ENCODE assay signal across 35 cellular contexts in the genomic region with DNA sequence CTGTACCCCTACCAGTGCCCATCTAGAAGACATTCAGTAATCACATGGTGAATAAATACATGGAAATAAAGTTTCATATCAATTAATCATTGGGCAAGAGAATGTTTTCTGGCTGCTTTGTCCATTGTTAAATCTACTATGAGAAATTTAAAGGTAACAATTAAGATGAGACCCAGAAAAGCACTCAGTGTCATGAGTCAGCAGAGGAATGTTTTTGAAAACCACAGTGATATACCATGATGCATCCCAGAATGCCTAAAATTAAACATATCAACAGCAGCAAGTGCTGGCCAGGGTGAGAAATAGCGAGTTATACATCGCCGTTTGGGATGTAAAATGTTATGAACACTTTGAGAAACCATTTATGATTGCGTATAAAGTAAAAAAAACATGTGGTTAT.
"Had no signal": no experiment of that assay in that cellular context is flagged by ENCODE, and none has a peak within 500 bp of the region (broad histone marks: within the 10 kb centered on the region; RNA-seq: fewer than 3 reads in every experiment).

No MANE protein-coding gene starts in this region.

- H3K36me3 ChIP-seq: ascending aorta, cardiac muscle cell had no signal

- H3K4me1 ChIP-seq: ascending aorta had no signal

- H3K9me3 ChIP-seq: ascending aorta had no signal

- ATAC-seq: activated CD4-positive, alpha-beta T cell treated with anti-CD3 and anti-CD28 coated beads for 36 hours; activated CD8-positive, alpha-beta memory T cell treated with anti-CD3 and anti-CD28 coated beads, Interleukin-2, amount 10 ng/mL, durations not matched to agents 7 days and 5 days; activated CD8-positive, alpha-beta T cell treated with anti-CD3 and anti-CD28 coated beads, Interleukin-2, amount 10 ng/mL, durations not matched to agents 7 days and 5 days; activated naive CD8-positive, alpha-beta T cell treated with anti-CD3 and anti-CD28 coated beads, Interleukin-2, amount 50 U/mL, for 24 hours had no signal

- H3K27ac Mint-ChIP-seq: activated B cell treated with CpG ODN at 0.5 μM for 24 hours; activated CD4-positive, alpha-beta memory T cell treated with anti-CD3 and anti-CD28 coated beads, Interleukin-2, amount 10 ng/mL, durations not matched to agents 7 days and 5 days; activated CD4-positive, alpha-beta T cell treated with anti-CD3 and anti-CD28 coated beads for 36 hours; activated CD4-positive, alpha-beta T cell treated with anti-CD3 and anti-CD28 coated beads, Interleukin-2, amount 10 ng/mL, durations not matched to agents 7 days and 5 days; activated CD8-positive, alpha-beta memory T cell treated with anti-CD3 and anti-CD28 coated beads, Interleukin-2, amount 10 ng/mL, durations not matched to agents 7 days and 5 days; activated CD8-positive, alpha-beta T cell treated with anti-CD3 and anti-CD28 coated beads, Interleukin-2, amount 10 ng/mL, durations not matched to agents 7 days and 5 days; activated naive CD4-positive, alpha-beta T cell treated with anti-CD3 and anti-CD28 coated beads, Interleukin-2, amount 10 ng/mL, durations not matched to agents 7 days and 5 days; activated naive CD4-positive, alpha-beta T cell treated with anti-CD3 and anti-CD28 coated beads, Interleukin-2, amount 50 U/mL, for 24 hours; activated naive CD8-positive, alpha-beta T cell; activated naive CD8-positive, alpha-beta T cell treated with anti-CD3 and anti-CD28 coated beads, Interleukin-2, amount 10 ng/mL, durations not matched to agents 7 days and 5 days; activated naive CD8-positive, alpha-beta T cell treated with anti-CD3 and anti-CD28 coated beads, Interleukin-2, amount 50 U/mL, for 24 hours; activated T-cell treated with anti-CD3 and anti-CD28 coated beads, Interleukin-2, amount 50 U/mL, for 24 hours; activated T-helper 2 cell treated with anti-CD3 and anti-CD28 coated beads, Interferon-gamma antibody, Interleukin-2, Interleukin-4, amounts not matched to agents 10 μg/mL and 5 μg/mL and 100 μg/mL, durations not matched to agents 14 hours and 24 hours and 36 hours; brain; T-helper 1 cell treated with Interleukin-12 subunit alpha and Interleukin-12 subunit beta and Interleukin-4 antibody, amounts not matched to agents 30 μg/mL and 1 μg/mL, for 36 hours; T-helper 2 cell treated with Interferon-gamma antibody and Interleukin-4, amounts not matched to agents 5 μg/mL and 100 μg/mL, for 36 hours had no signal

- H3K27me3 Mint-ChIP-seq: activated B cell treated with CpG ODN at 0.5 μM for 24 hours; activated CD4-positive, alpha-beta memory T cell treated with anti-CD3 and anti-CD28 coated beads, Interleukin-2, amount 10 ng/mL, durations not matched to agents 7 days and 5 days; activated CD4-positive, alpha-beta T cell treated with anti-CD3 and anti-CD28 coated beads for 36 hours; activated CD4-positive, alpha-beta T cell treated with anti-CD3 and anti-CD28 coated beads, Interleukin-2, amount 10 ng/mL, durations not matched to agents 7 days and 5 days; activated CD8-positive, alpha-beta memory T cell treated with anti-CD3 and anti-CD28 coated beads, Interleukin-2, amount 10 ng/mL, durations not matched to agents 7 days and 5 days; activated naive CD4-positive, alpha-beta T cell treated with anti-CD3 and anti-CD28 coated beads, Interleukin-2, amount 10 ng/mL, durations not matched to agents 7 days and 5 days; activated naive CD4-positive, alpha-beta T cell treated with anti-CD3 and anti-CD28 coated beads, Interleukin-2, amount 50 U/mL, for 24 hours; activated naive CD8-positive, alpha-beta T cell; activated naive CD8-positive, alpha-beta T cell treated with anti-CD3 and anti-CD28 coated beads, Interleukin-2, amount 10 ng/mL, durations not matched to agents 7 days and 5 days; activated naive CD8-positive, alpha-beta T cell treated with anti-CD3 and anti-CD28 coated beads, Interleukin-2, amount 50 U/mL, for 24 hours; activated T-cell treated with anti-CD3 and anti-CD28 coated beads, Interleukin-2, amount 50 U/mL, for 24 hours; brain; central memory CD8-positive, alpha-beta T cell had no signal

- H3K4me3 Mint-ChIP-seq: activated B cell treated with CpG ODN at 0.5 μM for 24 hours; activated CD4-positive, alpha-beta memory T cell treated with anti-CD3 and anti-CD28 coated beads, Interleukin-2, amount 10 ng/mL, durations not matched to agents 7 days and 5 days; activated CD4-positive, alpha-beta T cell treated with anti-CD3 and anti-CD28 coated beads for 36 hours; activated CD4-positive, alpha-beta T cell treated with anti-CD3 and anti-CD28 coated beads, Interleukin-2, amount 10 ng/mL, durations not matched to agents 7 days and 5 days; activated CD8-positive, alpha-beta memory T cell treated with anti-CD3 and anti-CD28 coated beads, Interleukin-2, amount 10 ng/mL, durations not matched to agents 7 days and 5 days; activated CD8-positive, alpha-beta T cell treated with anti-CD3 and anti-CD28 coated beads, Interleukin-2, amount 10 ng/mL, durations not matched to agents 7 days and 5 days; activated naive CD4-positive, alpha-beta T cell treated with anti-CD3 and anti-CD28 coated beads, Interleukin-2, amount 10 ng/mL, durations not matched to agents 7 days and 5 days; activated naive CD4-positive, alpha-beta T cell treated with anti-CD3 and anti-CD28 coated beads, Interleukin-2, amount 50 U/mL, for 24 hours; activated naive CD8-positive, alpha-beta T cell; activated naive CD8-positive, alpha-beta T cell treated with anti-CD3 and anti-CD28 coated beads, Interleukin-2, amount 10 ng/mL, durations not matched to agents 7 days and 5 days; activated naive CD8-positive, alpha-beta T cell treated with anti-CD3 and anti-CD28 coated beads, Interleukin-2, amount 50 U/mL, for 24 hours; activated T-cell treated with anti-CD3 and anti-CD28 coated beads, Interleukin-2, amount 50 U/mL, for 24 hours; brain; central memory CD8-positive, alpha-beta T cell; T-helper 1 cell treated with Interleukin-12 subunit alpha and Interleukin-12 subunit beta and Interleukin-4 antibody, amounts not matched to agents 30 μg/mL and 1 μg/mL, for 36 hours; T-helper 2 cell treated with Interferon-gamma antibody and Interleukin-4, amounts not matched to agents 5 μg/mL and 100 μg/mL, for 36 hours had no signal

- H3K9me3 Mint-ChIP-seq: activated B cell treated with CpG ODN at 0.5 μM for 24 hours; activated CD4-positive, alpha-beta T cell treated with anti-CD3 and anti-CD28 coated beads, Interleukin-2, amount 10 ng/mL, durations not matched to agents 7 days and 5 days; activated naive CD4-positive, alpha-beta T cell treated with anti-CD3 and anti-CD28 coated beads, Interleukin-2, amount 50 U/mL, for 24 hours; activated naive CD8-positive, alpha-beta T cell treated with anti-CD3 and anti-CD28 coated beads, Interleukin-2, amount 50 U/mL, for 24 hours; activated T-cell treated with anti-CD3 and anti-CD28 coated beads, Interleukin-2, amount 50 U/mL, for 24 hours; activated T-helper 2 cell treated with anti-CD3 and anti-CD28 coated beads, Interferon-gamma antibody, Interleukin-2, Interleukin-4, amounts not matched to agents 10 μg/mL and 5 μg/mL and 100 μg/mL, durations not matched to agents 14 hours and 24 hours and 36 hours; brain; T-helper 1 cell treated with Interleukin-12 subunit alpha and Interleukin-12 subunit beta and Interleukin-4 antibody, amounts not matched to agents 30 μg/mL and 1 μg/mL, for 36 hours had no signal

- DNase-seq: activated B cell treated with CpG ODN at 0.5 μM for 24 hours; activated CD4-positive, alpha-beta memory T cell treated with anti-CD3 and anti-CD28 coated beads, Interleukin-2, amount 10 ng/mL, durations not matched to agents 7 days and 5 days; activated CD4-positive, alpha-beta T cell treated with anti-CD3 and anti-CD28 coated beads for 1 hour; activated CD4-positive, alpha-beta T cell treated with anti-CD3 and anti-CD28 coated beads for 36 hours; activated CD4-positive, alpha-beta T cell treated with anti-CD3 and anti-CD28 coated beads for 48 hours; activated CD4-positive, alpha-beta T cell treated with anti-CD3 and anti-CD28 coated beads, Interleukin-2, amount 10 ng/mL, durations not matched to agents 7 days and 5 days; activated CD4-positive, alpha-beta T cell treated with anti-CD3 and anti-CD28 coated beads, Interleukin-2, amount 50 U/mL, for 48 hours; activated CD8-positive, alpha-beta memory T cell treated with anti-CD3 and anti-CD28 coated beads for 24 hours; activated CD8-positive, alpha-beta memory T cell treated with anti-CD3 and anti-CD28 coated beads, Interleukin-2, amount 10 ng/mL, durations not matched to agents 7 days and 5 days; activated CD8-positive, alpha-beta memory T cell treated with anti-CD3 and anti-CD28 coated beads, Interleukin-2, amount 50 U/mL, for 48 hours; activated CD8-positive, alpha-beta T cell treated with anti-CD3 and anti-CD28 coated beads, Interleukin-2, amount 10 ng/mL, durations not matched to agents 7 days and 5 days; activated effector memory CD4-positive, alpha-beta T cell treated with Interleukin-2 at 50 U/mL for 16 hours; activated gamma-delta T cell; activated naive CD4-positive, alpha-beta T cell treated with anti-CD3 and anti-CD28 coated beads, Interleukin-2, amount 10 ng/mL, durations not matched to agents 7 days and 5 days; activated naive CD4-positive, alpha-beta T cell treated with Interleukin-2 at 50 U/mL for 16 hours; activated naive CD8-positive, alpha-beta T cell treated with anti-CD3 and anti-CD28 coated beads, Interleukin-2, amount 10 ng/mL, durations not matched to agents 7 days and 5 days; activated naive CD8-positive, alpha-beta T cell treated with anti-CD3 and anti-CD28 coated beads, Interleukin-2, amount 50 U/mL, for 24 hours; activated T-cell treated with anti-CD3 and anti-CD28 coated beads, Interleukin-2, amount 50 U/mL, for 24 hours; activated T-cell treated with anti-CD3 and anti-CD28 coated beads, Interleukin-2, amount 50 U/mL, for 48 hours; amygdala; anterior cingulate cortex; caudate nucleus; cerebellar nuclear complex; T-helper 2 cell; T-helper 9 cell had no signal

- H3K27me3 ChIP-seq: ascending aorta, cardiac muscle cell had no signal

- H3K36me3 Mint-ChIP-seq: activated CD8-positive, alpha-beta memory T cell treated with anti-CD3 and anti-CD28 coated beads, Interleukin-2, amount 10 ng/mL, durations not matched to agents 7 days and 5 days; activated naive CD4-positive, alpha-beta T cell treated with anti-CD3 and anti-CD28 coated beads, Interleukin-2, amount 10 ng/mL, durations not matched to agents 7 days and 5 days; activated naive CD4-positive, alpha-beta T cell treated with anti-CD3 and anti-CD28 coated beads, Interleukin-2, amount 50 U/mL, for 24 hours; activated naive CD8-positive, alpha-beta T cell; activated naive CD8-positive, alpha-beta T cell treated with anti-CD3 and anti-CD28 coated beads, Interleukin-2, amount 10 ng/mL, durations not matched to agents 7 days and 5 days; brain had no signal

- H3K4me3 ChIP-seq: ascending aorta, cardiac muscle cell had no signal

- H3K27ac ChIP-seq: ascending aorta, cardiac muscle cell, VCaP had no signal

- H3K4me1 Mint-ChIP-seq: activated B cell treated with CpG ODN at 0.5 μM for 24 hours; activated CD4-positive, alpha-beta memory T cell treated with anti-CD3 and anti-CD28 coated beads, Interleukin-2, amount 10 ng/mL, durations not matched to agents 7 days and 5 days; activated CD4-positive, alpha-beta T cell treated with anti-CD3 and anti-CD28 coated beads for 36 hours; activated CD4-positive, alpha-beta T cell treated with anti-CD3 and anti-CD28 coated beads, Interleukin-2, amount 10 ng/mL, durations not matched to agents 7 days and 5 days; activated CD8-positive, alpha-beta memory T cell treated with anti-CD3 and anti-CD28 coated beads, Interleukin-2, amount 10 ng/mL, durations not matched to agents 7 days and 5 days; activated naive CD4-positive, alpha-beta T cell treated with anti-CD3 and anti-CD28 coated beads, Interleukin-2, amount 10 ng/mL, durations not matched to agents 7 days and 5 days; activated naive CD4-positive, alpha-beta T cell treated with anti-CD3 and anti-CD28 coated beads, Interleukin-2, amount 50 U/mL, for 24 hours; activated naive CD8-positive, alpha-beta T cell treated with anti-CD3 and anti-CD28 coated beads, Interleukin-2, amount 10 ng/mL, durations not matched to agents 7 days and 5 days; activated naive CD8-positive, alpha-beta T cell treated with anti-CD3 and anti-CD28 coated beads, Interleukin-2, amount 50 U/mL, for 24 hours; central memory CD8-positive, alpha-beta T cell had no signal
